Comparison of ENCODE assay signal across 6 cellular contexts in the genomic region with DNA sequence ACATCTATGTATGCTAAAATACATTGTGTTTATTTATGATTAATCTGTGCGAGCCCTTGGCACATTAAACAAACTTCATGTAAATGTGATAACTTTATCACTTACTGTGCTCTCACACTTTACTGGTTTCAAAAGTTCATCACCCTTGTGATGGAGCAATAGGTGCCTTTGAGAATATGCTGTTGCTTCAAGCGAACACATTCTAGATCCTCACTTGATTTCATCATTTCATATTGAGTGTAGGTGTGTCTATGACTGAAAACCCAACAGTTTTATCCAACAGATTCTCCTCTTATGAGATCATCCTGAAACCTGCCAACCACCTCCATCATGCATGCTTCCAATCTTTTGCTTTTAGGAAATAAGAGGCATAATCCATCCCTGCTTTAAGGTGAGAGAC.
"Had no signal": no experiment of that assay in that cellular context is flagged by ENCODE, and none has a peak within 500 bp of the region (broad histone marks: within the 10 kb centered on the region; RNA-seq: fewer than 3 reads in every experiment).

No MANE protein-coding gene starts in this region.

- ATAC-seq: GM23338, HepG2 had no signal

- DNase-seq: H9, HCEC 1CT, KBM-7 had no signal

- H3K27ac Mint-ChIP-seq: GM23338, H9 had no signal

- H3K36me3 Mint-ChIP-seq: IgD-negative memory B cell had no signal

- H3K4me3 Mint-ChIP-seq: GM23338, H9, IgD-negative memory B cell had no signal

- H3K9me3 Mint-ChIP-seq: IgD-negative memory B cell had no signal

- H3K4me1 Mint-ChIP-seq: GM23338, H9 had no signal
